Comparison of ENCODE assay signal across 16 cellular contexts in genomic region chr14:56918849-56919574, GRCh38.
A peak's percentile ranks its signal among the peaks of the same experiment; 100 is the strongest.
DNase-seq lines count a peak whose midpoint lies in the region; ATAC-seq, FAIRE-seq and TF ChIP-seq lines count a peak whose summit lies in the region.
"Had no signal": no experiment of that assay in that cellular context is flagged by ENCODE, and none has a peak within 500 bp of the region (broad histone marks: within the 10 kb centered on the region; RNA-seq: fewer than 3 reads in every experiment).

No MANE protein-coding gene starts in this region.

- H3K27me3 Mint-ChIP-seq in GM23338 (ENCODE audit: insufficient read depth, low read depth, poor library complexity): peaks cover 8% of the 10 kb centered on the region

- WGBS in K562 (ENCODE audit: insufficient coverage, low coverage, missing lambda C conversion rate): 0% methylated on average over 3 of the region's 3 CpGs

- no peaks in the 10 kb centered on the region for H3K79me2 ChIP-seq in GM23338 (replicated peaks; ENCODE audit: insufficient read depth)
- no peaks in the 10 kb centered on the region for H3K79me2 ChIP-seq in K562 (ENCODE audit: control insufficient read depth, insufficient read depth, low read length)

- no peaks in the 10 kb centered on the region for H3K9me2 ChIP-seq in GM23338 (ENCODE audit: insufficient read depth)

- H3K27ac ChIP-seq in GM23338 (ENCODE audit: low read depth) (no peak overlapping the region), HUES6 (ENCODE audit: low read depth, low read length) (no peak overlapping the region), K562 (ENCODE audit: extremely low read depth, low read depth, low read length) (no peak overlapping the region)
- H3K27ac ChIP-seq: BLaER1 treated with 17β-estradiol and CSF1 and Interleukin-3, amounts not matched to agents 10 nM and 100 nM had no signal

- DNase-seq in GM23338 (ENCODE audit: low spot score) (peak; percentile 74), K562 (ENCODE audit: extremely low read depth in 1 of 4, low spot score in 3 of 4) (no peak), iPS-NIHi7 (ENCODE audit: extremely low spot score) (peak; percentile 64), NCI-H2081 (lab: John Stamatoyannopoulos, UW) (no peak)
- no peak for DNase-seq in activated CD4-positive, alpha-beta T cell treated with anti-CD3 and anti-CD28 coated beads, Interleukin-2, amount 50 U/mL, for 4 hours
- DNase-seq: Calu3; CD8-positive, alpha-beta T cell; NCI-H1417; NCI-H187; NCI-H2227 treated with DMSO at 0.1 percent for 48 hours; NCI-H524; Right ventricle myocardium superior had no signal

- TF ChIP-seq CTCF in GM23338 (conservative IDR thresholded peaks at IDR 0.05; ENCODE audit: low read depth in 2 of 2): no peak
- no peak for TF ChIP-seq CTCF in K562 (IDR thresholded peaks at IDR 0.05 in 2 of 3, conservative IDR thresholded peaks at IDR 0.05 in 1 of 3; ENCODE audit: insufficient read depth in 2 of 3, low read depth in 1 of 3, low read length in 3 of 3)

- H3K9me3 Mint-ChIP-seq in GM23338: peaks cover 36% of the 10 kb centered on the region

- no peak for TF ChIP-seq EP300 in K562 (IDR thresholded peaks at IDR 0.05; ENCODE audit: low read length)

- H3K4me3 Mint-ChIP-seq in GM23338: peak overlapping the region; percentile 27; the same call in 2 of the 3 replicates
- H3K4me3 Mint-ChIP-seq: CD8-positive, alpha-beta T cell had no signal

- H2AFZ ChIP-seq in GM23338: no peak overlapping the region
- no peak overlapping the region for H2AFZ ChIP-seq in K562 (ENCODE audit: low read depth, low read length)

- peak; percentile 97 for ATAC-seq in GM23338
- no peak for ATAC-seq in K562
- no peak for ATAC-seq in HG03521 (IDR thresholded peaks at IDR 0.05; ENCODE audit: unreplicated experiment)
- ATAC-seq: CD8-positive, alpha-beta T cell had no signal

- CTCF ChIA-PET in K562 (lab: Yijun Ruan, JAX; ENCODE audit: low intra/inter-chr PET ratio): no interaction called here

- H3K27ac Mint-ChIP-seq in GM23338: peak overlapping the region; percentile 25
- H3K27ac Mint-ChIP-seq: CD8-positive, alpha-beta T cell had no signal

- peak overlapping the region; percentile 50 for H3K4me2 ChIP-seq in GM23338
- H3K4me2 ChIP-seq in K562 (ENCODE audit: insufficient read depth, low read length): no peak overlapping the region
- H3K4me2 ChIP-seq: BLaER1 treated with 17β-estradiol and CSF1 and Interleukin-3, amounts not matched to agents 10 nM and 100 nM had no signal

- H3K4me1 Mint-ChIP-seq in GM23338: peaks cover 20% of the 10 kb centered on the region

- H4K20me1 ChIP-seq in GM23338 (replicated peaks; ENCODE audit: insufficient read depth): no peaks in the 10 kb centered on the region
- no peaks in the 10 kb centered on the region for H4K20me1 ChIP-seq in K562 (replicated peaks; ENCODE audit: control insufficient read depth, insufficient read depth, low read length)
- H4K20me1 ChIP-seq: BLaER1 treated with 17β-estradiol and CSF1 and Interleukin-3, amounts not matched to agents 10 nM and 100 nM had no signal

- peaks cover 43% of the 10 kb centered on the region for H3K36me3 Mint-ChIP-seq in GM23338 (ENCODE audit: low read depth)
- H3K36me3 Mint-ChIP-seq: CD8-positive, alpha-beta T cell had no signal

- POLR2A ChIA-PET in K562 (lab: Yijun Ruan, JAX): interaction anchor here (0.7 kb wide), 1 partner anchor 60 kb away, joined by 3 read pairs; no protein-coding TSS in a partner anchor

- BruUV-seq in K562 (replicated peaks; lab: Mats Ljungman, UMichigan): no TSS peak

- H3K36me3 ChIP-seq in GM23338 (ENCODE audit: insufficient read depth) (no peaks in the 10 kb centered on the region), HUES6 (ENCODE audit: control insufficient read depth, insufficient read depth, low read length) (no peaks in the 10 kb centered on the region), K562 (ENCODE audit: control insufficient read depth, insufficient read depth, low read length) (no peaks in the 10 kb centered on the region)
- H3K36me3 ChIP-seq: BLaER1 treated with 17β-estradiol and CSF1 and Interleukin-3, amounts not matched to agents 10 nM and 100 nM had no signal

- intact Hi-C loops in K562 (cut with micrococcal nuclease): no loop called here

- no peak overlapping the region for H3K9ac ChIP-seq in HUES6 (ENCODE audit: low read length)
- no peak overlapping the region for H3K9ac ChIP-seq in K562 (ENCODE audit: insufficient read depth in 1 of 2, low read depth in 2 of 2, low read length in 2 of 2)
- H3K9ac ChIP-seq: BLaER1 treated with 17β-estradiol and CSF1 and Interleukin-3, amounts not matched to agents 10 nM and 100 nM had no signal

- H3K9me1 ChIP-seq in K562 (ENCODE audit: control insufficient read depth, insufficient read depth, low read length): no peaks in the 10 kb centered on the region

- no peak for TF ChIP-seq POLR2A in K562 (conservative IDR thresholded peaks at IDR 0.05)

- no peaks in the 10 kb centered on the region for H3F3A ChIP-seq in GM23338 (replicated peaks; ENCODE audit: low read depth)

- peaks cover 23% of the 10 kb centered on the region for H3K4me1 ChIP-seq in GM23338 (ENCODE audit: insufficient read depth)
- peaks cover 20% of the 10 kb centered on the region for H3K4me1 ChIP-seq in HUES6 (ENCODE audit: control insufficient read depth, insufficient read depth, low read length)
- no peaks in the 10 kb centered on the region for H3K4me1 ChIP-seq in K562 (replicated peaks in 1 of 2; ENCODE audit: control insufficient read depth in 2 of 2, insufficient read depth in 2 of 2, low read length in 2 of 2)
- H3K4me1 ChIP-seq: BLaER1 treated with 17β-estradiol and CSF1 and Interleukin-3, amounts not matched to agents 10 nM and 100 nM had no signal

- peaks cover 17% of the 10 kb centered on the region; the same call in 1 of the 2 replicates for H3K27me3 ChIP-seq in GM23338 (ENCODE audit: insufficient read depth)
- peaks cover 13% of the 10 kb centered on the region for H3K27me3 ChIP-seq in HUES6 (ENCODE audit: control insufficient read depth, insufficient read depth, low read length)
- no peaks in the 10 kb centered on the region; a peak in 1 of 5 replicates for H3K27me3 ChIP-seq in K562 (ENCODE audit: control insufficient read depth in 2 of 2, insufficient read depth in 2 of 2, low read length in 2 of 2)
- H3K27me3 ChIP-seq: BLaER1 treated with 17β-estradiol and CSF1 and Interleukin-3, amounts not matched to agents 10 nM and 100 nM had no signal

- in situ Hi-C loops in K562 (cut with MboI): no loop called here

- H3K9me3 ChIP-seq in HUES6 (ENCODE audit: control insufficient read depth, insufficient read depth, low read depth, low read length): peaks cover 22% of the 10 kb centered on the region
- H3K9me3 ChIP-seq in K562 (replicated peaks; ENCODE audit: control insufficient read depth, insufficient read depth, low read depth, low read length): no peaks in the 10 kb centered on the region

- TF ChIP-seq RAD21 in K562 (CRISPR knock-in tag; conservative IDR thresholded peaks at IDR 0.05 in 1 of 2, IDR thresholded peaks at IDR 0.05 in 1 of 2): no peak

- peak overlapping the region; percentile 24 for H3K4me3 ChIP-seq in GM23338
- peak overlapping the region; percentile 17; the same call in 1 of the 2 replicates for H3K4me3 ChIP-seq in HUES6 (ENCODE audit: low read depth, low read length)
- H3K4me3 ChIP-seq in K562: no peak overlapping the region
- H3K4me3 ChIP-seq: BLaER1 treated with 17β-estradiol and CSF1 and Interleukin-3, amounts not matched to agents 10 nM and 100 nM had no signal

- no peak for FAIRE-seq in K562 (lab: Jason Lieb, UNC)
- FAIRE-seq: GM12891 had no signal

TF ChIP-seq in GM23338, 12 proteins besides CTCF, POLR2A, EP300 and RAD21 (continues in another document):
- no peak for TF ChIP-seq STAT1 (IDR thresholded peaks at IDR 0.05; ENCODE audit: unreplicated experiment)
- peak; percentile 91 for TF ChIP-seq NANOG (IDR thresholded peaks at IDR 0.05; ENCODE audit: borderline replicate concordance)
- TF ChIP-seq CREB1 (CRISPR knock-in tag; IDR thresholded peaks at IDR 0.05; ENCODE audit: low read depth): no peak
- peak; percentile 59; the same call in 1 of the 2 replicates for TF ChIP-seq POLR2AphosphoS5 (IDR thresholded peaks at IDR 0.05; ENCODE audit: low read depth)

TF ChIP-seq in K562, 482 proteins besides CTCF, POLR2A, EP300 and RAD21:
- TF ChIP-seq PHB2 (IDR thresholded peaks at IDR 0.05; ENCODE audit: low read depth) (no peak), ZNF583 (CRISPR knock-in tag; IDR thresholded peaks at IDR 0.05) (no peak), ZNF316 (IDR thresholded peaks at IDR 0.05) (peak; percentile 22; the same call in 1 of the 2 replicates), NR3C1 (CRISPR knock-in tag; IDR thresholded peaks at IDR 0.05) (no peak), BRCA1 (IDR thresholded peaks at IDR 0.05) (no peak), BRCA1 (CRISPR knock-in tag; IDR thresholded peaks at IDR 0.05) (no peak)

Comparison
In these comparisons a context has a peak if more than half of its experiments do, and no peak if none do; other contexts are left out.
1. DNase-seq: peak in GM23338 (single experiment) and iPS-NIHi7 (single experiment); none in K562 (0 of 4), NCI-H2081 (0 of 2) and activated CD4-positive, alpha-beta T cell treated with anti-CD3 and anti-CD28 coated beads, Interleukin-2, amount 50 U/mL, for 4 hours (0 of 2).